8 cellular contexts compared by ENCODE assay signal in genomic region chr9:114047717-114048116, GRCh38. TPM values are rescaled to one million over a fixed set of nuclear protein-coding genes. Genes with fewer than 3 reads are reported as not detected.
DNase-seq lines count a peak whose midpoint lies in the region; ATAC-seq and TF ChIP-seq lines count a peak whose summit lies in the region.

No MANE protein-coding gene starts in this region.

- no peak for ATAC-seq in HG02970 (IDR thresholded peaks at IDR 0.05; ENCODE audit: low FRiP score, unreplicated experiment)

- no peaks in the 10 kb centered on the region for H3K27me3 ChIP-seq in kidney epithelial cell (ENCODE audit: control insufficient read depth, insufficient read depth, low read length)

- TF ChIP-seq CTCF in AG04449 (IDR thresholded peaks at IDR 0.05; ENCODE audit: insufficient read depth, low read length, missing control alignments) (peak; percentile 24), HFF-Myc (IDR thresholded peaks at IDR 0.05; ENCODE audit: low read depth, low read length, missing control alignments) (peak; percentile 27), kidney epithelial cell (IDR thresholded peaks at IDR 0.05; ENCODE audit: insufficient read depth, low read length, poor library complexity, severe bottlenecking) (peak; percentile 33)

- H3K36me3 ChIP-seq in kidney epithelial cell (ENCODE audit: control insufficient read depth, insufficient read depth, low read length), result peaks cover 3% of the 10 kb centered on the region

- DNase-seq in AG04449 (ENCODE audit: low read depth, low spot score) (no peak), HFF-Myc (ENCODE audit: extremely low read depth, low read depth) (no peak), kidney epithelial cell (ENCODE audit: low read depth) (no peak), NCI-H1436 treated with DMSO at 0.1 percent for 48 hours (lab: John Stamatoyannopoulos, UW) (no peak), NCI-H128 (lab: John Stamatoyannopoulos, UW; ENCODE audit: unreplicated experiment) (no peak), AG08396 (ENCODE audit: low spot score) (no peak)
- DNase-seq in activated CD8-positive, alpha-beta memory T cell treated with anti-CD3 and anti-CD28 coated beads, Interleukin-2, amount 50 U/mL, for 48 hours, result peak; percentile 26

- POLR2A ChIA-PET in AG04449 (lab: Yijun Ruan, JAX), result no interaction called here

- no peak overlapping the region for H3K4me3 ChIP-seq in AG04449 (ENCODE audit: low read depth, low read length)
- H3K4me3 ChIP-seq in HFF-Myc (replicated peaks; ENCODE audit: low read depth, low read length), result no peak overlapping the region
- no peak overlapping the region for H3K4me3 ChIP-seq in kidney epithelial cell (ENCODE audit: low read depth, low read length)

- CTCF ChIA-PET in AG04449 (lab: Yijun Ruan, JAX), result interaction anchor here (0.8 to 1.6 kb wide), 5 partner anchors 10 to 241 kb away, joined by 3 to 7 read pairs (median 4); no protein-coding TSS in a partner anchor

RNA-seq across cellular contexts. Expression of gene AMBP, which starts 30.4 kb away (rescaled TPM):
- not detected in 2 replicates for total RNA-seq in kidney epithelial cell

RNA-seq across cellular contexts. Expression of gene KIF12, which starts 51.4 kb away (rescaled TPM):
- 13.8 and 15.8 TPM in 2 replicates for total RNA-seq in kidney epithelial cell
